In the genomic region with DNA sequence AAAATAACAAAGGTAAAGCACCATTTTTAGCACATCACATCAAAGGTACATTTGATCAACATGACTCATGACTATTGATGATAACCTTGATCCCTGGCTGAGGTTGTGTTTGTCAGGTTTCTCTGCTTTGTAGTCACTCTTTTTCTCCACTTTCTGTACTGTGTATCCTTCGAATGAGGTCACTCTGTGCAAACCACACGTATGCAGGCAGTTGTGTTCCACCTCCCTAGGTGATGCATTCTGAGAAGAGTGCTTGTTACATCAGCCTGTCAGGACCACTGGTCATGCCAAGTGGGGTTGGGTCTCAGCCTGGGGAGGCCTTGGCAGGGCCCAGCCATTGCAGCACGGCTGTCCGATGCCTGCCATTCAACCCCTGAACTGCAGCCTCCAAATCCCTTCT, we compare ENCODE assay signal across 18 cellular contexts.
DNase-seq lines count a peak whose midpoint lies in the region; ATAC-seq, FAIRE-seq and TF ChIP-seq lines count a peak whose summit lies in the region.
"Had no signal": no experiment of that assay in that cellular context is flagged by ENCODE, and none has a peak within 500 bp of the region (broad histone marks: within the 10 kb centered on the region; RNA-seq: fewer than 3 reads in every experiment).

No MANE protein-coding gene starts in this region.

- CTCF ChIA-PET in activated CD8-positive, alpha-beta memory T cell treated with anti-CD3 and anti-CD28 coated beads, Interleukin-2, amount 10 ng/mL, durations not matched to agents 7 days and 5 days (lab: Charles Lee): no interaction called here
- CTCF ChIA-PET in activated CD4-positive, alpha-beta memory T cell treated with anti-CD3 and anti-CD28 coated beads for 36 hours (lab: Charles Lee): no interaction called here
- CTCF ChIA-PET in HepG2 (lab: Yijun Ruan, JAX; ENCODE audit: low intra/inter-chr PET ratio, low total read pairs): no interaction called here

- H3K4me3 ChIP-seq in HepG2 (replicated peaks in 1 of 3; ENCODE audit: insufficient read depth in 1 of 3, low read depth in 2 of 3, low read length in 3 of 3): no peak overlapping the region
- H3K4me3 ChIP-seq in breast epithelium: no peak overlapping the region
- H3K4me3 ChIP-seq: BLaER1 had no signal

- intact Hi-C loops in activated CD4-positive, alpha-beta memory T cell treated with anti-CD3 and anti-CD28 coated beads for 36 hours (cut with micrococcal nuclease): loop anchor here (5.0 kb wide), 1 partner anchor 100 kb away; no protein-coding TSS in a partner anchor
- intact Hi-C loops in HepG2 (cut with micrococcal nuclease; ENCODE audit: unreplicated experiment) (no loop called here), breast epithelium (cut with DNase I; ENCODE audit: low total_unique reads) (no loop called here)

- ATAC-seq in activated CD8-positive, alpha-beta memory T cell treated with anti-CD3 and anti-CD28 coated beads, Interleukin-2, amount 10 ng/mL, durations not matched to agents 7 days and 5 days: peak; percentile 51
- peak; percentile 86 for ATAC-seq in HepG2

- H3K9me3 Mint-ChIP-seq in activated CD8-positive, alpha-beta memory T cell treated with anti-CD3 and anti-CD28 coated beads, Interleukin-2, amount 10 ng/mL, durations not matched to agents 7 days and 5 days (ENCODE audit: low read depth): peaks cover 4% of the 10 kb centered on the region
- peaks cover 8% of the 10 kb centered on the region for H3K9me3 Mint-ChIP-seq in T-helper 1 cell treated with Interleukin-12 subunit alpha and Interleukin-12 subunit beta and Interleukin-4 antibody, amounts not matched to agents 30 μg/mL and 1 μg/mL, for 36 hours
- H3K9me3 Mint-ChIP-seq in activated CD4-positive, alpha-beta memory T cell treated with anti-CD3 and anti-CD28 coated beads for 36 hours: no peaks in the 10 kb centered on the region

- H3K9me3 ChIP-seq in HepG2 (ENCODE audit: low read length) (no peaks in the 10 kb centered on the region), breast epithelium (no peaks in the 10 kb centered on the region)

- no peak overlapping the region for H3K4me3 Mint-ChIP-seq in activated CD8-positive, alpha-beta memory T cell treated with anti-CD3 and anti-CD28 coated beads, Interleukin-2, amount 10 ng/mL, durations not matched to agents 7 days and 5 days
- H3K4me3 Mint-ChIP-seq in T-helper 1 cell treated with Interleukin-12 subunit alpha and Interleukin-12 subunit beta and Interleukin-4 antibody, amounts not matched to agents 30 μg/mL and 1 μg/mL, for 36 hours: peak overlapping the region; percentile 16
- H3K4me3 Mint-ChIP-seq in activated CD4-positive, alpha-beta memory T cell treated with anti-CD3 and anti-CD28 coated beads for 36 hours: no peak overlapping the region
- H3K4me3 Mint-ChIP-seq: CD4-positive, alpha-beta memory T cell; H9 had no signal

- no peaks in the 10 kb centered on the region for H4K20me1 ChIP-seq in HepG2 (ENCODE audit: insufficient read depth, low read length)
- H4K20me1 ChIP-seq: BLaER1 had no signal

- no peaks in the 10 kb centered on the region for H3K79me2 ChIP-seq in HepG2 (ENCODE audit: insufficient read depth, low read length)

- TF ChIP-seq POLR2A in HepG2 (IDR thresholded peaks at IDR 0.05; ENCODE audit: insufficient read depth in 1 of 2, low read depth in 2 of 2, low read length in 2 of 2) (no peak), breast epithelium (IDR thresholded peaks at IDR 0.05) (no peak)

- H3K4me2 ChIP-seq in HepG2 (ENCODE audit: low read depth, low read length): no peak overlapping the region
- H3K4me2 ChIP-seq: BLaER1 had no signal

- WGBS in HepG2 (ENCODE audit: low lambda C conversion rate): 67% methylated on average over 3 of the region's 4 CpGs

- H3K36me3 ChIP-seq in HepG2 (replicated peaks in 1 of 2; ENCODE audit: control insufficient read depth in 1 of 2, insufficient read depth in 2 of 2, low read length in 2 of 2): peaks cover 12 to 44% of the 10 kb centered on the region in 2 experiments
- H3K36me3 ChIP-seq in breast epithelium: no peaks in the 10 kb centered on the region

- no peak for FAIRE-seq in HepG2 (lab: Jason Lieb, UNC)
- FAIRE-seq: RCC 7860 had no signal

- no peak for TF ChIP-seq RAD21 in HepG2 (CRISPR knock-in tag; IDR thresholded peaks at IDR 0.05)

- H3K27ac Mint-ChIP-seq in activated CD8-positive, alpha-beta memory T cell treated with anti-CD3 and anti-CD28 coated beads, Interleukin-2, amount 10 ng/mL, durations not matched to agents 7 days and 5 days: peak overlapping the region; percentile 63
- H3K27ac Mint-ChIP-seq in T-helper 1 cell treated with Interleukin-12 subunit alpha and Interleukin-12 subunit beta and Interleukin-4 antibody, amounts not matched to agents 30 μg/mL and 1 μg/mL, for 36 hours: no peak overlapping the region
- H3K27ac Mint-ChIP-seq in activated CD4-positive, alpha-beta memory T cell treated with anti-CD3 and anti-CD28 coated beads for 36 hours: peak overlapping the region; percentile 60
- H3K27ac Mint-ChIP-seq: H9 had no signal

- TF ChIP-seq CTCF in HepG2 (CRISPR knock-in tag; IDR thresholded peaks at IDR 0.05) (no peak), breast epithelium (IDR thresholded peaks at IDR 0.05) (no peak)

- H3K4me1 ChIP-seq in HepG2 (ENCODE audit: insufficient read depth, low read length): peaks cover 18% of the 10 kb centered on the region
- peaks cover 0 to 10% of the 10 kb centered on the region in 2 donors for H3K4me1 ChIP-seq in breast epithelium
- H3K4me1 ChIP-seq: BLaER1 had no signal

- POLR2A ChIA-PET in activated CD4-positive, alpha-beta memory T cell treated with anti-CD3 and anti-CD28 coated beads for 36 hours (lab: Charles Lee): no interaction called here
- POLR2A ChIA-PET in HepG2 (lab: Yijun Ruan, JAX): no interaction called here

- no peak overlapping the region for H3K9ac ChIP-seq in HepG2 (ENCODE audit: insufficient read depth, low read depth, low read length)
- H3K9ac ChIP-seq: BLaER1 had no signal

- no TSS peak for BruUV-seq in HepG2 (replicated peaks; lab: Mats Ljungman, UMichigan)

- H3K27me3 ChIP-seq in HepG2 (ENCODE audit: control insufficient read depth in 1 of 2, insufficient read depth in 2 of 2, low read length in 2 of 2): no peaks in the 10 kb centered on the region
- H3K27me3 ChIP-seq in breast epithelium: no peaks in the 10 kb centered on the region
- H3K27me3 ChIP-seq: BLaER1 had no signal

- H3K27me3 Mint-ChIP-seq in activated CD8-positive, alpha-beta memory T cell treated with anti-CD3 and anti-CD28 coated beads, Interleukin-2, amount 10 ng/mL, durations not matched to agents 7 days and 5 days: no peaks in the 10 kb centered on the region
- H3K27me3 Mint-ChIP-seq in T-helper 1 cell treated with Interleukin-12 subunit alpha and Interleukin-12 subunit beta and Interleukin-4 antibody, amounts not matched to agents 30 μg/mL and 1 μg/mL, for 36 hours (ENCODE audit: low read depth): no peaks in the 10 kb centered on the region
- no peaks in the 10 kb centered on the region for H3K27me3 Mint-ChIP-seq in activated CD4-positive, alpha-beta memory T cell treated with anti-CD3 and anti-CD28 coated beads for 36 hours
- H3K27me3 Mint-ChIP-seq: CD4-positive, alpha-beta memory T cell had no signal

- no peak for DNase-seq in activated CD8-positive, alpha-beta memory T cell treated with anti-CD3 and anti-CD28 coated beads, Interleukin-2, amount 10 ng/mL, durations not matched to agents 7 days and 5 days
- no peak for DNase-seq in activated CD8-positive, alpha-beta memory T cell treated with anti-CD3 and anti-CD28 coated beads, Interleukin-2, amount 50 U/mL, for 4 hours
- peak; percentile 30 for DNase-seq in activated CD4-positive, alpha-beta memory T cell treated with anti-CD3 and anti-CD28 coated beads for 36 hours
- peak; percentile 72 for DNase-seq in HepG2 (ENCODE audit: low spot score)
- no peak for DNase-seq in NCI-H226
- DNase-seq in breast epithelium (ENCODE audit: low spot score in 2 of 2): no peak
- DNase-seq: CD4-positive, alpha-beta memory T cell; DMS153; GDM1; H9; KBM-7; NCI-H1105; NCI-H2081 treated with DMSO at 0.1 percent for 48 hours; NCI-H748 treated with DMSO at 0.1 percent for 48 hours; NK-92 treated with Interleukin-12 subunit alpha and Interleukin-12 subunit beta, amount 100 ng/mL, for 24 hours had no signal

- peaks cover 41% of the 10 kb centered on the region for H3K36me3 Mint-ChIP-seq in activated CD8-positive, alpha-beta memory T cell treated with anti-CD3 and anti-CD28 coated beads, Interleukin-2, amount 10 ng/mL, durations not matched to agents 7 days and 5 days
- peaks cover 32% of the 10 kb centered on the region for H3K36me3 Mint-ChIP-seq in T-helper 1 cell treated with Interleukin-12 subunit alpha and Interleukin-12 subunit beta and Interleukin-4 antibody, amounts not matched to agents 30 μg/mL and 1 μg/mL, for 36 hours (ENCODE audit: low read depth)
- peaks cover 32% of the 10 kb centered on the region for H3K36me3 Mint-ChIP-seq in activated CD4-positive, alpha-beta memory T cell treated with anti-CD3 and anti-CD28 coated beads for 36 hours

- in situ Hi-C loops in HepG2 (cut with HindIII; ENCODE audit: extremely low pct_ligation_motif_present, low pct_unique_long_range_greater_than_20kb): no loop called here

- H3K4me1 Mint-ChIP-seq in activated CD8-positive, alpha-beta memory T cell treated with anti-CD3 and anti-CD28 coated beads, Interleukin-2, amount 10 ng/mL, durations not matched to agents 7 days and 5 days: peaks cover 25% of the 10 kb centered on the region
- peaks cover 15% of the 10 kb centered on the region for H3K4me1 Mint-ChIP-seq in T-helper 1 cell treated with Interleukin-12 subunit alpha and Interleukin-12 subunit beta and Interleukin-4 antibody, amounts not matched to agents 30 μg/mL and 1 μg/mL, for 36 hours (ENCODE audit: low read depth)
- peaks cover 26% of the 10 kb centered on the region for H3K4me1 Mint-ChIP-seq in activated CD4-positive, alpha-beta memory T cell treated with anti-CD3 and anti-CD28 coated beads for 36 hours (ENCODE audit: low read depth)

- no peak overlapping the region for H3K27ac ChIP-seq in HepG2 (ENCODE audit: extremely low read length, insufficient read depth, low read length)
- H3K27ac ChIP-seq in breast epithelium: no peak overlapping the region
- H3K27ac ChIP-seq: BLaER1 had no signal

- H2AFZ ChIP-seq in HepG2 (ENCODE audit: low read length): no peak overlapping the region

- TF ChIP-seq EP300 in HepG2 (IDR thresholded peaks at IDR 0.05; ENCODE audit: low read depth in 2 of 2, low read length in 2 of 2) (peak in 1 of 2 experiments; percentile 24; a peak in 1 of 4 replicates), HepG2 (CRISPR knock-in tag; IDR thresholded peaks at IDR 0.05; ENCODE audit: borderline replicate concordance) (peak; percentile 43; the same call in 1 of the 2 replicates)

TF ChIP-seq in HepG2, 621 proteins besides CTCF, POLR2A, EP300 and RAD21 (continues in another document):
- TF ChIP-seq JUN (CRISPR knock-in tag; IDR thresholded peaks at IDR 0.05): 0 out of 2 replicates have a peak, but pooled peaks have one; percentile 65
- no peak for TF ChIP-seq SOX13 (IDR thresholded peaks at IDR 0.05)
- TF ChIP-seq SOX13 (CRISPR knock-in tag; conservative IDR thresholded peaks at IDR 0.05 in 1 of 2, IDR thresholded peaks at IDR 0.05 in 1 of 2): peak in 1 of 2 experiments; percentile 57; a peak in 1 of 4 replicates
- no peak for TF ChIP-seq ZNF891 (CRISPR knock-in tag; IDR thresholded peaks at IDR 0.05)
- peak; percentile 31; the same call in 1 of the 2 replicates for TF ChIP-seq NFE2L2 (IDR thresholded peaks at IDR 0.05; ENCODE audit: low read length)
- peak; percentile 43; the same call in 1 of the 2 replicates for TF ChIP-seq NR2F6 (IDR thresholded peaks at IDR 0.05)
- no peak for TF ChIP-seq NR2F6 (CRISPR knock-in tag; IDR thresholded peaks at IDR 0.05)

Comparison
In these comparisons a context has a peak if more than half of its experiments do, and no peak if none do; other contexts are left out.
1. DNase-seq: peak in activated CD4-positive, alpha-beta memory T cell treated with anti-CD3 and anti-CD28 coated beads for 36 hours (single experiment) and HepG2 (single experiment); none in activated CD8-positive, alpha-beta memory T cell treated with anti-CD3 and anti-CD28 coated beads, Interleukin-2, amount 10 ng/mL, durations not matched to agents 7 days and 5 days (single experiment), activated CD8-positive, alpha-beta memory T cell treated with anti-CD3 and anti-CD28 coated beads, Interleukin-2, amount 50 U/mL, for 4 hours (single experiment), NCI-H226 (single experiment) and breast epithelium (0 of 2).